Comparison of ENCODE assay signal across 14 cellular contexts in genomic region chr10:103872137-103872933, GRCh38. TPM values are rescaled to one million over a fixed set of nuclear protein-coding genes. Genes with fewer than 3 reads are reported as not detected.
DNase-seq lines count a peak whose midpoint lies in the region; ATAC-seq and TF ChIP-seq lines count a peak whose summit lies in the region.
"Had no signal": no experiment of that assay in that cellular context is flagged by ENCODE, and none has a peak within 500 bp of the region (broad histone marks: within the 10 kb centered on the region; RNA-seq: fewer than 3 reads in every experiment).

No MANE protein-coding gene starts in this region.

- no peak overlapping the region for H2BK12ac ChIP-seq in mesenchymal stem cell (ENCODE audit: low read length in 2 of 2)

- H4K91ac ChIP-seq in mesenchymal stem cell (ENCODE audit: low read length): no peak overlapping the region

- no peak overlapping the region for H3K23ac ChIP-seq in mesenchymal stem cell (ENCODE audit: low read length in 2 of 2)

- H2AFZ ChIP-seq in mesenchymal stem cell (ENCODE audit: low read depth, low read length): no peak overlapping the region

- H3K4me3 Mint-ChIP-seq in HFFc6 (peak overlapping the region; percentile 26; the same call in 1 of the 2 replicates), MCF 10A (ENCODE audit: unreplicated experiment) (peak overlapping the region; percentile 70)
- H3K4me3 Mint-ChIP-seq: activated CD8-positive, alpha-beta T cell treated with anti-CD3 and anti-CD28 coated beads for 36 hours; dendritic cell treated with granulocyte-macrophage colony-stimulating factor and Interleukin-4, amounts not matched to agents 40 ng/mL and 50 ng/mL, for 4 days; stimulated activated naive CD8-positive, alpha-beta T cell treated with anti-CD3 and anti-CD28 coated beads, Interleukin-15, amount 100 ng/mL, for 72 hours had no signal

- H2BK120ac ChIP-seq in mesenchymal stem cell (ENCODE audit: low read depth, low read length): no peak overlapping the region

- CTCF ChIA-PET in MCF 10A (lab: Yijun Ruan, JAX): interaction anchor here (0.8 to 8.4 kb wide), 9 partner anchors 10 to 249 kb away, joined by 3 to 106 read pairs (median 4); no protein-coding TSS in a partner anchor

- POLR2A ChIA-PET in MCF 10A (lab: Yijun Ruan, JAX): interaction anchor here (0.7 to 9.5 kb wide), 21 partner anchors 11 to 397 kb away, joined by 3 to 315 read pairs (median 9); partner anchors contain the start of genes GSTO2, SFR1, SH3PXD2A and SLK

- H3K27me3 Mint-ChIP-seq in HFFc6 (ENCODE audit: insufficient read depth) (no peaks in the 10 kb centered on the region), MCF 10A (ENCODE audit: insufficient read depth, unreplicated experiment) (no peaks in the 10 kb centered on the region)
- H3K27me3 Mint-ChIP-seq: activated CD8-positive, alpha-beta T cell treated with anti-CD3 and anti-CD28 coated beads for 36 hours; dendritic cell treated with granulocyte-macrophage colony-stimulating factor and Interleukin-4, amounts not matched to agents 40 ng/mL and 50 ng/mL, for 4 days; stimulated activated naive CD8-positive, alpha-beta T cell treated with anti-CD3 and anti-CD28 coated beads, Interleukin-15, amount 100 ng/mL, for 72 hours had no signal

- H3K4me3 ChIP-seq in AG10803 (ENCODE audit: low read length) (no peak overlapping the region), mesenchymal stem cell (ENCODE audit: insufficient read depth in 1 of 2, low read depth in 1 of 2, low read length in 2 of 2) (peak overlapping the region in 1 of 2 experiments; percentile 2)
- H3K4me3 ChIP-seq: ascending aorta had no signal

- peaks cover 36% of the 10 kb centered on the region for H3K4me1 Mint-ChIP-seq in HFFc6 (ENCODE audit: low read depth)
- H3K4me1 Mint-ChIP-seq in MCF 10A (ENCODE audit: insufficient read depth, unreplicated experiment): peaks cover 29% of the 10 kb centered on the region
- H3K4me1 Mint-ChIP-seq: stimulated activated naive CD8-positive, alpha-beta T cell treated with anti-CD3 and anti-CD28 coated beads, Interleukin-15, amount 100 ng/mL, for 72 hours had no signal

- no TSS peak for BruUV-seq in MCF 10A (replicated peaks; lab: Mats Ljungman, UMichigan)

- ATAC-seq in left lobe of liver: no peak
- ATAC-seq in GM18520 (IDR thresholded peaks at IDR 0.05; ENCODE audit: unreplicated experiment): no peak
- ATAC-seq: activated CD8-positive, alpha-beta T cell treated with anti-CD3 and anti-CD28 coated beads for 36 hours; stimulated activated naive CD8-positive, alpha-beta T cell treated with anti-CD3 and anti-CD28 coated beads, Interleukin-15, amount 100 ng/mL, for 72 hours had no signal

- H3K9ac ChIP-seq in mesenchymal stem cell (ENCODE audit: low read length): peak overlapping the region; percentile 26

- H3K14ac ChIP-seq in mesenchymal stem cell (ENCODE audit: low read length in 2 of 2): no peak overlapping the region

- H3K4me1 ChIP-seq in mesenchymal stem cell (ENCODE audit: control insufficient read depth, insufficient read depth, low read depth, low read length): peaks cover 8% of the 10 kb centered on the region
- H3K4me1 ChIP-seq: ascending aorta had no signal

- H3K4me2 ChIP-seq in mesenchymal stem cell (ENCODE audit: low read length, poor library complexity, severe bottlenecking): no peak overlapping the region

- no peak overlapping the region for H4K8ac ChIP-seq in mesenchymal stem cell (ENCODE audit: low read length)

- no peak overlapping the region for H3K4ac ChIP-seq in mesenchymal stem cell (ENCODE audit: low read depth in 1 of 2, low read length in 2 of 2)

- H3K9me3 ChIP-seq in mesenchymal stem cell (ENCODE audit: control insufficient read depth, low read length): no peaks in the 10 kb centered on the region
- H3K9me3 ChIP-seq: ascending aorta had no signal

- no peaks in the 10 kb centered on the region for H3K36me3 Mint-ChIP-seq in HFFc6 (ENCODE audit: low read depth)
- H3K36me3 Mint-ChIP-seq in MCF 10A (ENCODE audit: insufficient read depth, unreplicated experiment): peaks cover 7% of the 10 kb centered on the region

- H3K79me1 ChIP-seq in mesenchymal stem cell (replicated peaks; ENCODE audit: low read length, poor library complexity, severe bottlenecking): no peaks in the 10 kb centered on the region

- TF ChIP-seq CTCF in AG10803 (conservative IDR thresholded peaks at IDR 0.05; ENCODE audit: low read length) (no peak), HFFc6 (IDR thresholded peaks at IDR 0.05) (no peak), MCF 10A (IDR thresholded peaks at IDR 0.05; ENCODE audit: unreplicated experiment) (no peak)

- H3K27ac ChIP-seq in mesenchymal stem cell (ENCODE audit: low read length, poor library complexity, severe bottlenecking): no peak overlapping the region
- H3K27ac ChIP-seq: ascending aorta had no signal

- peak; percentile 35 for DNase-seq in AG10803 (ENCODE audit: low read depth)
- peak; percentile 80 for DNase-seq in HFFc6
- DNase-seq in MCF 10A (ENCODE audit: unreplicated experiment): peak; percentile 96
- DNase-seq in mesenchymal stem cell: no peak
- no peak for DNase-seq in left lobe of liver (ENCODE audit: low spot score)
- DNase-seq in activated CD4-positive, alpha-beta T cell treated with anti-CD3 and anti-CD28 coated beads for 48 hours: no peak
- DNase-seq in activated effector memory CD4-positive, alpha-beta T cell treated with Interleukin-2 at 50 U/mL for 16 hours: no peak
- DNase-seq: activated CD8-positive, alpha-beta T cell treated with anti-CD3 and anti-CD28 coated beads for 36 hours; NCI-H187; NCI-H748 treated with DMSO at 0.1 percent for 48 hours; stimulated activated naive CD8-positive, alpha-beta T cell treated with anti-CD3 and anti-CD28 coated beads, Interleukin-15, amount 100 ng/mL, for 72 hours had no signal

- no peak overlapping the region for H2BK5ac ChIP-seq in mesenchymal stem cell (ENCODE audit: low read depth, low read length, poor library complexity, severe bottlenecking)

- H3K36me3 ChIP-seq in mesenchymal stem cell (ENCODE audit: control insufficient read depth in 1 of 2, insufficient read depth in 2 of 2, low read depth in 1 of 2, low read length in 2 of 2): peaks cover 12 to 17% of the 10 kb centered on the region in 2 experiments

- H3K27me3 ChIP-seq in mesenchymal stem cell (ENCODE audit: control insufficient read depth in 1 of 2, insufficient read depth in 1 of 2, low read length in 2 of 2): no peaks in the 10 kb centered on the region
- H3K27me3 ChIP-seq: ascending aorta had no signal

- intact Hi-C loops in MCF 10A (cut with micrococcal nuclease): no loop called here

- no peaks in the 10 kb centered on the region for H3K9me3 Mint-ChIP-seq in HFFc6
- H3K9me3 Mint-ChIP-seq in MCF 10A (ENCODE audit: unreplicated experiment): no peaks in the 10 kb centered on the region
- H3K9me3 Mint-ChIP-seq: activated CD8-positive, alpha-beta T cell treated with anti-CD3 and anti-CD28 coated beads for 36 hours; dendritic cell treated with granulocyte-macrophage colony-stimulating factor and Interleukin-4, amounts not matched to agents 40 ng/mL and 50 ng/mL, for 4 days; stimulated activated naive CD8-positive, alpha-beta T cell treated with anti-CD3 and anti-CD28 coated beads, Interleukin-15, amount 100 ng/mL, for 72 hours had no signal

- no peak overlapping the region for H2BK15ac ChIP-seq in mesenchymal stem cell (ENCODE audit: low read depth, poor library complexity, severe bottlenecking)

- WGBS in mesenchymal stem cell: 95% methylated on average over 13 of the region's 16 CpGs

- H3K27ac Mint-ChIP-seq in HFFc6 (peak overlapping the region; percentile 97), MCF 10A (ENCODE audit: low read depth, unreplicated experiment) (peak overlapping the region; percentile 97)
- H3K27ac Mint-ChIP-seq: activated CD8-positive, alpha-beta T cell treated with anti-CD3 and anti-CD28 coated beads for 36 hours; dendritic cell treated with granulocyte-macrophage colony-stimulating factor and Interleukin-4, amounts not matched to agents 40 ng/mL and 50 ng/mL, for 4 days; stimulated activated naive CD8-positive, alpha-beta T cell treated with anti-CD3 and anti-CD28 coated beads, Interleukin-15, amount 100 ng/mL, for 72 hours had no signal

- H3K18ac ChIP-seq in mesenchymal stem cell (ENCODE audit: low read depth in 1 of 2, low read length in 2 of 2): no peak overlapping the region

- no peak overlapping the region for H2AK5ac ChIP-seq in mesenchymal stem cell (ENCODE audit: low read length, severe bottlenecking)

RNA-seq across cellular contexts. Expression of gene SH3PXD2A, which starts 17.0 kb away (rescaled TPM):
- total RNA-seq in HFFc6 (2021; fragmentation: NEBNext Ultra II Directional; extraction: Animal tissue kit (Norgen Biotek cat#: 25700)): 100 to 1,000 TPM in 2 of 6 experiments, 10 to 100 TPM in 4; 75.5 to 113 (median 81.1) TPM
- total RNA-seq in MCF 10A (2022) (13.2 and 15.0 TPM in 2 replicates), left lobe of liver (43.5 TPM)
- 8.7 TPM for polyA plus RNA-seq in mesenchymal stem cell (2013, experiment 1 of 2)
- polyA plus RNA-seq in mesenchymal stem cell (2013, experiment 2 of 2): 8.7 TPM

RNA-seq across cellular contexts. Expression of gene STN1, which starts 45.6 kb away (rescaled TPM):
- total RNA-seq in HFFc6 (2021; fragmentation: NEBNext Ultra II Directional; extraction: Animal tissue kit (Norgen Biotek cat#: 25700)): 10 to 100 TPM; 12.1 to 15.6 (median 14.7) TPM
- total RNA-seq in MCF 10A (2022) (31.8 and 46.7 TPM in 2 replicates), left lobe of liver (5.8 TPM)
- polyA plus RNA-seq in mesenchymal stem cell (2013, experiment 1 of 2): 18.5 TPM
- 19.1 TPM for polyA plus RNA-seq in mesenchymal stem cell (2013, experiment 2 of 2)

Comparison
In these comparisons a context has a peak if more than half of its experiments do, and no peak if none do; other contexts are left out.
1. DNase-seq: peak in AG10803 (single experiment), HFFc6 (single experiment) and MCF 10A (single experiment); none in mesenchymal stem cell (single experiment), left lobe of liver (single experiment), activated CD4-positive, alpha-beta T cell treated with anti-CD3 and anti-CD28 coated beads for 48 hours (single experiment) and activated effector memory CD4-positive, alpha-beta T cell treated with Interleukin-2 at 50 U/mL for 16 hours (single experiment).